Comparison of ENCODE assay signal across 9 cellular contexts in genomic region chr2:234203135-234203984, GRCh38.
DNase-seq lines count a peak whose midpoint lies in the region; ATAC-seq and TF ChIP-seq lines count a peak whose summit lies in the region.
"Had no signal": no experiment of that assay in that cellular context is flagged by ENCODE, and none has a peak within 500 bp of the region (broad histone marks: within the 10 kb centered on the region; RNA-seq: fewer than 3 reads in every experiment).

No MANE protein-coding gene starts in this region.

- H3K27ac ChIP-seq in Panc1 (ENCODE audit: low read length): peak overlapping the region; percentile 90
- H3K27ac ChIP-seq in skin epidermis: peak overlapping the region in 17 of 21 experiments; percentile 11 to 83 (median 57)

- no peaks in the 10 kb centered on the region for H3K36me3 ChIP-seq in Panc1 (ENCODE audit: control insufficient read depth, insufficient read depth, low read length)

- peak overlapping the region in 1 of 2 experiments; percentile 23; a peak in 2 of 4 replicates for H3K4me3 ChIP-seq in Panc1 (ENCODE audit: low read depth in 2 of 2, low read length in 2 of 2)
- H3K4me3 ChIP-seq in skin epidermis: no peak overlapping the region

- H3K4me1 Mint-ChIP-seq in endothelial cell (ENCODE audit: unreplicated experiment): no peaks in the 10 kb centered on the region
- H3K4me1 Mint-ChIP-seq: CD4-positive, CD25-positive, alpha-beta regulatory T cell had no signal

- POLR2A ChIA-PET in Panc1 (lab: Charles Lee): no interaction called here

- peaks cover 40% of the 10 kb centered on the region; the same call in 1 of the 2 replicates for H3K9me3 ChIP-seq in Panc1 (ENCODE audit: control insufficient read depth, insufficient read depth, low read depth, low read length)

- no peaks in the 10 kb centered on the region for H3K27me3 ChIP-seq in Panc1 (ENCODE audit: control insufficient read depth, insufficient read depth, low read length)

- CTCF ChIA-PET in Panc1 (lab: Charles Lee): no interaction called here

- H3K4me1 ChIP-seq in Panc1 (ENCODE audit: control insufficient read depth, insufficient read depth, low read length): peaks cover 18% of the 10 kb centered on the region

- H3K36me3 Mint-ChIP-seq in endothelial cell (ENCODE audit: low read depth, unreplicated experiment): no peaks in the 10 kb centered on the region
- H3K36me3 Mint-ChIP-seq: CD4-positive, CD25-positive, alpha-beta regulatory T cell had no signal

- no TSS peak for BruUV-seq in Panc1 (replicated peaks; lab: Mats Ljungman, UMichigan)

- peaks cover 2% of the 10 kb centered on the region for H3K27me3 Mint-ChIP-seq in endothelial cell (ENCODE audit: unreplicated experiment)

- in situ Hi-C loops in Panc1 (cut with HindIII; ENCODE audit: low pct_unique_long_range_greater_than_20kb, low sequenced_read_pairs): no loop called here

- intact Hi-C loops in Panc1 (cut with micrococcal nuclease; ENCODE audit: unreplicated experiment): no loop called here

- DNase-seq in SHP77 (lab: John Stamatoyannopoulos, UW) (peak; percentile 33 to 51), SHP77 treated with DMSO at 0.1 percent for 48 hours (lab: John Stamatoyannopoulos, UW) (no peak), Panc1 (ENCODE audit: low read depth, low spot score) (peak; percentile 94), fibroblast of peridontal ligament (ENCODE audit: extremely low read depth) (peak; percentile 94), endothelial cell (ENCODE audit: low spot score) (no peak), NCI-H345 (lab: John Stamatoyannopoulos, UW) (no peak), T-helper 9 cell (no peak)
- DNase-seq: CD4-positive, CD25-positive, alpha-beta regulatory T cell had no signal

- H3K27ac Mint-ChIP-seq in endothelial cell (ENCODE audit: unreplicated experiment): no peak overlapping the region
- H3K27ac Mint-ChIP-seq: CD4-positive, CD25-positive, alpha-beta regulatory T cell had no signal

- TF ChIP-seq CTCF in Panc1 (IDR thresholded peaks at IDR 0.05) (no peak), endothelial cell (IDR thresholded peaks at IDR 0.05; ENCODE audit: unreplicated experiment) (no peak)

- ATAC-seq in Panc1: peak; percentile 98

- peaks cover 4% of the 10 kb centered on the region for H3K9me3 Mint-ChIP-seq in endothelial cell (ENCODE audit: unreplicated experiment)

- no peak overlapping the region for H3K4me3 Mint-ChIP-seq in endothelial cell (ENCODE audit: unreplicated experiment)
- H3K4me3 Mint-ChIP-seq: CD4-positive, CD25-positive, alpha-beta regulatory T cell had no signal

Comparison
In these comparisons a context has a peak if more than half of its experiments do, and no peak if none do; other contexts are left out.
1. DNase-seq: peak in SHP77 (2 of 2), Panc1 (single experiment) and fibroblast of peridontal ligament (single experiment); none in SHP77 treated with DMSO at 0.1 percent for 48 hours (single experiment), endothelial cell (single experiment), NCI-H345 (single experiment) and T-helper 9 cell (single experiment).